ENCODE assay signal across 28 cellular contexts in genomic region chr10:47081264-47081663, GRCh38.
DNase-seq lines count a peak whose midpoint lies in the region; ATAC-seq lines count a peak whose summit lies in the region.
"Had no signal": no experiment of that assay in that cellular context is flagged by ENCODE, and none has a peak within 500 bp of the region (broad histone marks: within the 10 kb centered on the region; RNA-seq: fewer than 3 reads in every experiment).

No MANE protein-coding gene starts in this region.

- H3K27me3 Mint-ChIP-seq in activated naive CD8-positive, alpha-beta T cell = no peaks in the 10 kb centered on the region
- peaks cover 2% of the 10 kb centered on the region for H3K27me3 Mint-ChIP-seq in activated naive CD8-positive, alpha-beta T cell treated with anti-CD3 and anti-CD28 coated beads, Interleukin-2, amount 50 U/mL, for 24 hours
- H3K27me3 Mint-ChIP-seq in T-cell = no peaks in the 10 kb centered on the region
- H3K27me3 Mint-ChIP-seq in naive thymus-derived CD8-positive, alpha-beta T cell = no peaks in the 10 kb centered on the region
- H3K27me3 Mint-ChIP-seq: activated CD4-positive, alpha-beta T cell treated with anti-CD3 and anti-CD28 coated beads, Interleukin-2, amount 10 ng/mL, durations not matched to agents 24 days and 14 days had no signal

- POLR2A ChIA-PET in T-cell (lab: Charles Lee) = no interaction called here
- POLR2A ChIA-PET in naive thymus-derived CD8-positive, alpha-beta T cell (lab: Charles Lee) = no interaction called here

- H3K36me3 Mint-ChIP-seq in activated naive CD8-positive, alpha-beta T cell = no peaks in the 10 kb centered on the region
- H3K36me3 Mint-ChIP-seq in activated naive CD8-positive, alpha-beta T cell treated with anti-CD3 and anti-CD28 coated beads, Interleukin-2, amount 50 U/mL, for 24 hours (ENCODE audit: low read depth) = no peaks in the 10 kb centered on the region
- H3K36me3 Mint-ChIP-seq in T-cell = no peaks in the 10 kb centered on the region
- no peaks in the 10 kb centered on the region for H3K36me3 Mint-ChIP-seq in naive thymus-derived CD8-positive, alpha-beta T cell
- H3K36me3 Mint-ChIP-seq: stimulated activated memory B cell treated with anti-CD40 and anti-IgM and Interleukin-4, amounts not matched to agents 10 μg/mL and 1 μg/mL and 100 μg/mL, for 72 hours had no signal

- peaks cover 22% of the 10 kb centered on the region for H3K4me1 Mint-ChIP-seq in activated naive CD8-positive, alpha-beta T cell (ENCODE audit: low read depth)
- H3K4me1 Mint-ChIP-seq in activated naive CD8-positive, alpha-beta T cell treated with anti-CD3 and anti-CD28 coated beads, Interleukin-2, amount 50 U/mL, for 24 hours = peaks cover 25% of the 10 kb centered on the region
- H3K4me1 Mint-ChIP-seq in T-cell = peaks cover 9 to 15% (median 12%) of the 10 kb centered on the region in 3 donors
- H3K4me1 Mint-ChIP-seq in naive thymus-derived CD8-positive, alpha-beta T cell = peaks cover 12 to 27% (median 14%) of the 10 kb centered on the region in 4 donors
- H3K4me1 Mint-ChIP-seq: nephron; stimulated activated memory B cell treated with anti-CD40 and anti-IgM and Interleukin-4, amounts not matched to agents 10 μg/mL and 1 μg/mL and 100 μg/mL, for 72 hours had no signal

- no peak for ATAC-seq in activated naive CD8-positive, alpha-beta T cell treated with anti-CD3 and anti-CD28 coated beads, Interleukin-2, amount 50 U/mL, for 24 hours
- ATAC-seq in T-cell (replicated peaks in 1 of 4) (peak; percentile 61 to 71 (median 70)), HG03039 (IDR thresholded peaks at IDR 0.05; ENCODE audit: unreplicated experiment) (no peak)
- ATAC-seq in naive thymus-derived CD8-positive, alpha-beta T cell = peak; percentile 81 to 97
- ATAC-seq: left colon; mucosa of descending colon; stimulated activated memory B cell treated with anti-CD40 and anti-IgM and Interleukin-4, amounts not matched to agents 10 μg/mL and 1 μg/mL and 100 μg/mL, for 72 hours; upper lobe of right lung had no signal

- CTCF ChIA-PET in T-cell (lab: Charles Lee) = interaction anchor here in 1 of 2 donors (0.7 kb wide), 1 partner anchor 71 kb away, joined by 3 read pairs; no protein-coding TSS in a partner anchor

- no peaks in the 10 kb centered on the region for H3K9me3 Mint-ChIP-seq in activated naive CD8-positive, alpha-beta T cell (ENCODE audit: low read depth)
- no peaks in the 10 kb centered on the region for H3K9me3 Mint-ChIP-seq in activated naive CD8-positive, alpha-beta T cell treated with anti-CD3 and anti-CD28 coated beads, Interleukin-2, amount 50 U/mL, for 24 hours
- no peaks in the 10 kb centered on the region for H3K9me3 Mint-ChIP-seq in T-cell
- H3K9me3 Mint-ChIP-seq in naive thymus-derived CD8-positive, alpha-beta T cell = no peaks in the 10 kb centered on the region
- H3K9me3 Mint-ChIP-seq: activated CD4-positive, alpha-beta T cell treated with anti-CD3 and anti-CD28 coated beads, Interleukin-2, amount 10 ng/mL, durations not matched to agents 24 days and 14 days; activated T-helper 1 cell treated with anti-CD3 and anti-CD28 coated beads, Interleukin-12 subunit alpha, Interleukin-12 subunit beta, Interleukin-2, Interleukin-4 antibody, amounts not matched to agents 30 ng/mL and 10 ng/mL and 1 ng/mL, durations not matched to agents 14 hours and 24 hours and 36 hours; nephron; stimulated activated memory B cell treated with anti-CD40 and anti-IgM and Interleukin-4, amounts not matched to agents 10 μg/mL and 1 μg/mL and 100 μg/mL, for 72 hours had no signal

- DNase-seq in activated naive CD8-positive, alpha-beta T cell treated with anti-CD3 and anti-CD28 coated beads, Interleukin-2, amount 50 U/mL, for 24 hours = no peak
- DNase-seq in H4 (ENCODE audit: low spot score) (peak; percentile 42), T-cell (peak in 27 of 34 experiments; percentile 4 to 58 (median 26)), dermis blood vessel endothelial cell (no peak), NCI-H748 treated with DMSO at 0.1 percent for 48 hours (lab: John Stamatoyannopoulos, UW) (no peak)
- DNase-seq in naive thymus-derived CD8-positive, alpha-beta T cell = peak; percentile 6 to 80 (median 46)
- DNase-seq: activated CD4-positive, alpha-beta T cell treated with anti-CD3 and anti-CD28 coated beads, Interleukin-2, amount 10 ng/mL, durations not matched to agents 24 days and 14 days; activated naive CD4-positive, alpha-beta T cell treated with anti-CD3 and anti-CD28 coated beads, Interleukin-2, amount 50 U/mL, for 16 hours; aorta; C1 segment of cervical spinal cord; Calu3; colonic mucosa; effector memory CD4-positive, alpha-beta T cell; hypothalamus; left colon; mammary epithelial cell; mucosa of descending colon; ovary; SJCRH30; SW 1271; T1000; upper lobe of right lung; WERI-Rb-1 had no signal

- H3K4me3 Mint-ChIP-seq in activated naive CD8-positive, alpha-beta T cell = no peak overlapping the region
- H3K4me3 Mint-ChIP-seq in activated naive CD8-positive, alpha-beta T cell treated with anti-CD3 and anti-CD28 coated beads, Interleukin-2, amount 50 U/mL, for 24 hours = no peak overlapping the region
- H3K4me3 Mint-ChIP-seq in T-cell = no peak overlapping the region
- peak overlapping the region in 6 of 10 donors; percentile 5 to 72 (median 46) for H3K4me3 Mint-ChIP-seq in naive thymus-derived CD8-positive, alpha-beta T cell
- H3K4me3 Mint-ChIP-seq: activated CD4-positive, alpha-beta T cell treated with anti-CD3 and anti-CD28 coated beads, Interleukin-2, amount 10 ng/mL, durations not matched to agents 24 days and 14 days; activated T-helper 1 cell treated with anti-CD3 and anti-CD28 coated beads, Interleukin-12 subunit alpha, Interleukin-12 subunit beta, Interleukin-2, Interleukin-4 antibody, amounts not matched to agents 30 ng/mL and 10 ng/mL and 1 ng/mL, durations not matched to agents 14 hours and 24 hours and 36 hours; nephron; stimulated activated memory B cell treated with anti-CD40 and anti-IgM and Interleukin-4, amounts not matched to agents 10 μg/mL and 1 μg/mL and 100 μg/mL, for 72 hours had no signal

- peak overlapping the region; percentile 29 for H3K27ac Mint-ChIP-seq in activated naive CD8-positive, alpha-beta T cell
- no peak overlapping the region for H3K27ac Mint-ChIP-seq in activated naive CD8-positive, alpha-beta T cell treated with anti-CD3 and anti-CD28 coated beads, Interleukin-2, amount 50 U/mL, for 24 hours
- peak overlapping the region in 1 of 2 donors; percentile 2 for H3K27ac Mint-ChIP-seq in T-cell
- H3K27ac Mint-ChIP-seq in naive thymus-derived CD8-positive, alpha-beta T cell = peak overlapping the region in 8 of 10 donors; percentile 1 to 87 (median 68)
- H3K27ac Mint-ChIP-seq: activated CD4-positive, alpha-beta T cell treated with anti-CD3 and anti-CD28 coated beads, Interleukin-2, amount 10 ng/mL, durations not matched to agents 24 days and 14 days; activated T-helper 1 cell treated with anti-CD3 and anti-CD28 coated beads, Interleukin-12 subunit alpha, Interleukin-12 subunit beta, Interleukin-2, Interleukin-4 antibody, amounts not matched to agents 30 ng/mL and 10 ng/mL and 1 ng/mL, durations not matched to agents 14 hours and 24 hours and 36 hours; nephron; stimulated activated memory B cell treated with anti-CD40 and anti-IgM and Interleukin-4, amounts not matched to agents 10 μg/mL and 1 μg/mL and 100 μg/mL, for 72 hours had no signal

Comparison
In these comparisons a context has a peak if more than half of its experiments do, and no peak if none do; other contexts are left out.
1. H3K4me3 Mint-ChIP-seq: peak in naive thymus-derived CD8-positive, alpha-beta T cell (6 of 10); none in activated naive CD8-positive, alpha-beta T cell (single experiment), activated naive CD8-positive, alpha-beta T cell treated with anti-CD3 and anti-CD28 coated beads, Interleukin-2, amount 50 U/mL, for 24 hours (single experiment) and T-cell (0 of 3).
2. ATAC-seq: peak in T-cell (4 of 4) and naive thymus-derived CD8-positive, alpha-beta T cell (2 of 2); none in activated naive CD8-positive, alpha-beta T cell treated with anti-CD3 and anti-CD28 coated beads, Interleukin-2, amount 50 U/mL, for 24 hours (single experiment) and HG03039 (single experiment).
3. DNase-seq: peak in H4 (single experiment), T-cell (27 of 34) and naive thymus-derived CD8-positive, alpha-beta T cell (10 of 10); none in activated naive CD8-positive, alpha-beta T cell treated with anti-CD3 and anti-CD28 coated beads, Interleukin-2, amount 50 U/mL, for 24 hours (single experiment), dermis blood vessel endothelial cell (single experiment) and NCI-H748 treated with DMSO at 0.1 percent for 48 hours (single experiment).